ENCODE assay signal across 26 cellular contexts in the genomic region with DNA sequence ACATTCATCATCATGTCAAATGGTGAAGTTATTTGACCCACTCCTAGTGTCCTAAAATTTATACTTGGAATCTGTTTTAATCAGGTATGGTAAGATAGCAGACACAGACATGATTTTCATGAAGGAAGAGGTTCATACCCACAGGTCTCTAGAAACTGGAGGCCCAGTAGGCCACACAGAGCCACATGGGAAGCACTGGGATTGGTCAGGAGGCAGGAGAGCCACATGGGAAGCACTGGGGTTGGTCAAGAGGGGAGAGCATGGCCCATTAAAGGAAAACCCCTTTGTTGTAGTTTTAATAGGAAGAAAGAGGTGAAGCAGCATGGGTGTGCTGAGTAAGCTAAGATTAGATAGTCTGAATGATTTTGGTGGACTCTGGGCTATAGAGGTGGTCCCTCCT.
"Had no signal": no experiment of that assay in that cellular context is flagged by ENCODE, and none has a peak within 500 bp of the region (broad histone marks: within the 10 kb centered on the region; RNA-seq: fewer than 3 reads in every experiment).

No MANE protein-coding gene starts in this region.

- H3K4me2 ChIP-seq: PC-9 had no signal

- H3K4me1 ChIP-seq: SJCRH30 had no signal

- H3K27me3 Mint-ChIP-seq: activated CD4-positive, alpha-beta memory T cell treated with anti-CD3 and anti-CD28 coated beads, Interleukin-2, amount 10 ng/mL, durations not matched to agents 7 days and 5 days; activated CD8-positive, alpha-beta memory T cell treated with anti-CD3 and anti-CD28 coated beads, Interleukin-2, amount 10 ng/mL, durations not matched to agents 7 days and 5 days; activated naive CD4-positive, alpha-beta T cell treated with anti-CD3 and anti-CD28 coated beads, Interleukin-2, amount 10 ng/mL, durations not matched to agents 7 days and 5 days; activated naive CD8-positive, alpha-beta T cell; activated naive CD8-positive, alpha-beta T cell treated with anti-CD3 and anti-CD28 coated beads, Interleukin-2, amount 50 U/mL, for 24 hours; brain had no signal

- H3K9me3 Mint-ChIP-seq: activated CD4-positive, alpha-beta memory T cell treated with anti-CD3 and anti-CD28 coated beads, Interleukin-2, amount 10 ng/mL, durations not matched to agents 7 days and 5 days; activated naive CD4-positive, alpha-beta T cell treated with anti-CD3 and anti-CD28 coated beads, Interleukin-2, amount 10 ng/mL, durations not matched to agents 7 days and 5 days; activated naive CD8-positive, alpha-beta T cell treated with anti-CD3 and anti-CD28 coated beads, Interleukin-2, amount 50 U/mL, for 24 hours; brain had no signal

- H3K4me3 Mint-ChIP-seq: activated CD4-positive, alpha-beta memory T cell treated with anti-CD3 and anti-CD28 coated beads, Interleukin-2, amount 10 ng/mL, durations not matched to agents 7 days and 5 days; activated CD8-positive, alpha-beta memory T cell treated with anti-CD3 and anti-CD28 coated beads, Interleukin-2, amount 10 ng/mL, durations not matched to agents 7 days and 5 days; activated naive CD4-positive, alpha-beta T cell treated with anti-CD3 and anti-CD28 coated beads, Interleukin-2, amount 10 ng/mL, durations not matched to agents 7 days and 5 days; activated naive CD8-positive, alpha-beta T cell; activated naive CD8-positive, alpha-beta T cell treated with anti-CD3 and anti-CD28 coated beads, Interleukin-2, amount 50 U/mL, for 24 hours; brain had no signal

- H3K27ac Mint-ChIP-seq: activated CD4-positive, alpha-beta memory T cell treated with anti-CD3 and anti-CD28 coated beads, Interleukin-2, amount 10 ng/mL, durations not matched to agents 7 days and 5 days; activated CD8-positive, alpha-beta memory T cell treated with anti-CD3 and anti-CD28 coated beads, Interleukin-2, amount 10 ng/mL, durations not matched to agents 7 days and 5 days; activated naive CD4-positive, alpha-beta T cell treated with anti-CD3 and anti-CD28 coated beads, Interleukin-2, amount 10 ng/mL, durations not matched to agents 7 days and 5 days; activated naive CD8-positive, alpha-beta T cell; activated naive CD8-positive, alpha-beta T cell treated with anti-CD3 and anti-CD28 coated beads, Interleukin-2, amount 50 U/mL, for 24 hours; brain had no signal

- H3K36me3 ChIP-seq: SJCRH30, WERI-Rb-1 had no signal

- DNase-seq: activated CD4-positive, alpha-beta memory T cell treated with anti-CD3 and anti-CD28 coated beads, Interleukin-2, amount 10 ng/mL, durations not matched to agents 7 days and 5 days; activated CD4-positive, alpha-beta T cell treated with anti-CD3 and anti-CD28 coated beads for 1 hour; activated CD4-positive, alpha-beta T cell treated with anti-CD3 and anti-CD28 coated beads for 48 hours; activated CD4-positive, CD25-positive, alpha-beta regulatory T cell; activated CD8-positive, alpha-beta memory T cell treated with anti-CD3 and anti-CD28 coated beads for 24 hours; activated CD8-positive, alpha-beta memory T cell treated with anti-CD3 and anti-CD28 coated beads, Interleukin-2, amount 10 ng/mL, durations not matched to agents 7 days and 5 days; activated CD8-positive, alpha-beta memory T cell treated with anti-CD3 and anti-CD28 coated beads, Interleukin-2, amount 50 U/mL, for 48 hours; activated effector memory CD4-positive, alpha-beta T cell treated with Interleukin-2 at 50 U/mL for 16 hours; activated naive CD4-positive, alpha-beta T cell treated with anti-CD3 and anti-CD28 coated beads, Interleukin-2, amount 10 ng/mL, durations not matched to agents 7 days and 5 days; activated naive CD8-positive, alpha-beta T cell treated with anti-CD3 and anti-CD28 coated beads, Interleukin-2, amount 50 U/mL, for 24 hours; activated T-cell treated with anti-CD3 and anti-CD28 coated beads, Interleukin-2, amount 50 U/mL, for 48 hours; caudate nucleus; cerebellar nuclear complex; NCI-H1436; NCI-H1694; NCI-H1930; NCI-H2081 treated with DMSO at 0.1 percent for 48 hours; NCI-H524 treated with DMSO at 0.1 percent for 48 hours; NK-92 treated with Interleukin-12 subunit alpha and Interleukin-12 subunit beta, amount 100 ng/mL, for 24 hours; PC-9; T1000; WERI-Rb-1 had no signal

- H3K36me3 Mint-ChIP-seq: activated CD8-positive, alpha-beta memory T cell treated with anti-CD3 and anti-CD28 coated beads, Interleukin-2, amount 10 ng/mL, durations not matched to agents 7 days and 5 days; activated naive CD4-positive, alpha-beta T cell treated with anti-CD3 and anti-CD28 coated beads, Interleukin-2, amount 10 ng/mL, durations not matched to agents 7 days and 5 days; activated naive CD8-positive, alpha-beta T cell; brain had no signal

- H3K27ac ChIP-seq: PC-9, SJCRH30, SK-N-MC, WERI-Rb-1 had no signal

- H3K4me3 ChIP-seq: PC-9, SJCRH30, SK-N-MC had no signal

- H3K4me1 Mint-ChIP-seq: activated CD4-positive, alpha-beta memory T cell treated with anti-CD3 and anti-CD28 coated beads, Interleukin-2, amount 10 ng/mL, durations not matched to agents 7 days and 5 days; activated CD8-positive, alpha-beta memory T cell treated with anti-CD3 and anti-CD28 coated beads, Interleukin-2, amount 10 ng/mL, durations not matched to agents 7 days and 5 days; activated naive CD4-positive, alpha-beta T cell treated with anti-CD3 and anti-CD28 coated beads, Interleukin-2, amount 10 ng/mL, durations not matched to agents 7 days and 5 days; activated naive CD8-positive, alpha-beta T cell treated with anti-CD3 and anti-CD28 coated beads, Interleukin-2, amount 50 U/mL, for 24 hours; brain had no signal

- H3K27me3 ChIP-seq: SJCRH30 had no signal

- ATAC-seq: activated CD8-positive, alpha-beta memory T cell treated with anti-CD3 and anti-CD28 coated beads, Interleukin-2, amount 10 ng/mL, durations not matched to agents 7 days and 5 days; activated naive CD8-positive, alpha-beta T cell treated with anti-CD3 and anti-CD28 coated beads, Interleukin-2, amount 50 U/mL, for 24 hours had no signal

- H3K9me3 ChIP-seq: SJCRH30 had no signal

- H2AFZ ChIP-seq: PC-9 had no signal
